30 cellular contexts compared by ENCODE assay signal in the genomic region with DNA sequence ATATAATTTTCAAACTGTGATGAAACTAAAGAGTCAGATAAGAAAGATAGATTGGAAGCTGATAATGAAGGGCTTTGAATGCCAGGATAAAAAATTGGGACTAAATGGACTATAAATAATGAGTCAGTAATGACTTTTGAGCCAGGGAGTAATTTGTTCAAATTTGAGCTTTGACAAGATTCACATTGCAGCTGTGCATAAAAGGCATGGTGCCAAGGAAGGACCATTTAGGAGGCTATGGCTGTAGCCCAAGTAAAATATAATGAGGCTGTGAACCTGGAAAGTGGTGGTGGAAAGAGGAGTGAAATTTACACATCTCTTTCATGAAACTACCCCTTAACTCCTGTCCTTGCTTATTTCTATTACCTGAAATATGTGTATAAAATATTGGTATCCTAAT.
A peak's percentile ranks its signal among the peaks of the same experiment; 100 is the strongest.
DNase-seq lines count a peak whose midpoint lies in the region; ATAC-seq, FAIRE-seq and TF ChIP-seq lines count a peak whose summit lies in the region.
"Had no signal": no experiment of that assay in that cellular context is flagged by ENCODE, and none has a peak within 500 bp of the region (broad histone marks: within the 10 kb centered on the region; RNA-seq: fewer than 3 reads in every experiment).

No MANE protein-coding gene starts in this region.

- no peak overlapping the region for H3K4me3 ChIP-seq in astrocyte of the cerebellum (ENCODE audit: low read depth, low read length)
- H3K4me3 ChIP-seq in pancreas: no peak overlapping the region
- no peak overlapping the region for H3K4me3 ChIP-seq in H7 (ENCODE audit: insufficient read depth, low read depth, low read length)
- H3K4me3 ChIP-seq: lower lobe of right lung, SJCRH30, skin epidermis, stomach, thyroid gland had no signal

- H3K36me3 ChIP-seq in pancreas (no peaks in the 10 kb centered on the region), H7 (replicated peaks; ENCODE audit: control insufficient read depth, insufficient read depth, low read length) (no peaks in the 10 kb centered on the region)
- H3K36me3 ChIP-seq: lower lobe of right lung, SJCRH30, stomach, thyroid gland had no signal

- in situ Hi-C loops in astrocyte of the cerebellum (cut with HindIII; ENCODE audit: low sequenced_read_pairs): no loop called here

- no peaks in the 10 kb centered on the region for H3K4me1 ChIP-seq in pancreas
- H3K4me1 ChIP-seq: foreskin keratinocyte, lower lobe of right lung, SJCRH30, stomach, thyroid gland had no signal

- no peak overlapping the region for H3K27ac ChIP-seq in pancreas
- H3K27ac ChIP-seq: foreskin keratinocyte, lower lobe of right lung, SJCRH30, skin epidermis, stomach, thyroid gland had no signal

- no peaks in the 10 kb centered on the region for H3K27me3 ChIP-seq in pancreas
- no peaks in the 10 kb centered on the region for H3K27me3 ChIP-seq in H7 (ENCODE audit: control insufficient read depth, insufficient read depth, low read length)
- H3K27me3 ChIP-seq: foreskin keratinocyte, SJCRH30, stomach, thyroid gland had no signal

- no peak for ATAC-seq in pancreas
- no peak for ATAC-seq in GM19463 (IDR thresholded peaks at IDR 0.05; ENCODE audit: unreplicated experiment)
- ATAC-seq: foreskin keratinocyte; lower lobe of right lung; natural killer cell treated with Interleukin-12 subunit alpha and Interleukin-12 subunit beta and Interleukin-15 and Interleukin-18, amount 100 ng/mL, for 72 hours; T-cell had no signal

- DNase-seq in COR-L47 (lab: John Stamatoyannopoulos, UW) (peak; percentile 78), NCI-H1105 treated with DMSO at 0.1 percent for 48 hours (lab: John Stamatoyannopoulos, UW) (peak; percentile 95), NCI-H2227 treated with DMSO at 0.1 percent for 48 hours (lab: John Stamatoyannopoulos, UW) (peak; percentile 89), astrocyte of the cerebellum (ENCODE audit: low read depth) (peak; percentile 24), T-helper 1 cell (no peak), pancreas (no peak), H7 (no peak)
- DNase-seq: activated CD4-positive, alpha-beta T cell treated with anti-CD3 and anti-CD28 coated beads, Interleukin-2, amount 50 U/mL, for 4 hours; activated CD4-positive, CD25-positive, alpha-beta regulatory T cell; activated naive CD4-positive, alpha-beta T cell treated with anti-CD3 and anti-CD28 coated beads, Interleukin-2, amount 50 U/mL, for 16 hours; amniotic stem cell; CD4-positive, alpha-beta memory T cell; effector memory CD4-positive, alpha-beta T cell; foreskin keratinocyte; GDM1; H9; kidney glomerular epithelial cell; lower lobe of right lung; NCI-H524; stimulated activated CD8-positive, alpha-beta memory T cell treated with anti-CD3 and anti-CD28 coated beads, Interleukin-4, amount 100 ng/mL, for 48 hours; stomach; T-cell; thyroid gland had no signal

- no peaks in the 10 kb centered on the region for H3K9me3 ChIP-seq in pancreas
- H3K9me3 ChIP-seq: lower lobe of right lung, SJCRH30, stomach, thyroid gland had no signal

- no peak for FAIRE-seq in pancreas (lab: Jason Lieb, UNC)
- FAIRE-seq: A204.1, colon, RCC 7860 had no signal

- TF ChIP-seq CTCF in astrocyte of the cerebellum (IDR thresholded peaks at IDR 0.05; ENCODE audit: low read depth, low read length, missing control alignments): no peak
- TF ChIP-seq CTCF in pancreas (IDR thresholded peaks at IDR 0.05): no peak

- intact Hi-C loops in pancreas (cut with DNase I): no loop called here

Comparison
In these comparisons a context has a peak if more than half of its experiments do, and no peak if none do; other contexts are left out.
1. DNase-seq: peak in COR-L47 (single experiment), NCI-H1105 treated with DMSO at 0.1 percent for 48 hours (single experiment), NCI-H2227 treated with DMSO at 0.1 percent for 48 hours (single experiment) and astrocyte of the cerebellum (single experiment); none in T-helper 1 cell (0 of 5), pancreas (0 of 6) and H7 (single experiment).